ENCODE assay signal across 18 cellular contexts in genomic region chr2:85112906-85113625, GRCh38. TPM values are rescaled to one million over a fixed set of nuclear protein-coding genes. Genes with fewer than 3 reads are reported as not detected.
DNase-seq lines count a peak whose midpoint lies in the region; ATAC-seq and TF ChIP-seq lines count a peak whose summit lies in the region.
"Had no signal": no experiment of that assay in that cellular context is flagged by ENCODE, and none has a peak within 500 bp of the region (broad histone marks: within the 10 kb centered on the region; RNA-seq: fewer than 3 reads in every experiment).

No MANE protein-coding gene starts in this region.

- ATAC-seq in HG02981 (IDR thresholded peaks at IDR 0.05; ENCODE audit: unreplicated experiment) (no peak), esophagus mucosa (no peak), HG02623 (IDR thresholded peaks at IDR 0.05; ENCODE audit: unreplicated experiment) (no peak)
- ATAC-seq: HepG2, Right ventricle myocardium inferior had no signal

- DNase-seq in AG10803 (ENCODE audit: low read depth) (peak; percentile 29), HT1080 (ENCODE audit: low read depth) (peak; percentile 55), SK-MEL-5 (ENCODE audit: low read depth, low spot score) (peak; percentile 22), kidney glomerular epithelial cell (lab: John Stamatoyannopoulos, UW) (peak; percentile 3), AG08396 (ENCODE audit: low spot score) (no peak)
- DNase-seq: CD4-positive, alpha-beta T cell; DMS79 treated with DMSO at 0.1 percent for 48 hours; GOT3; Kasumi-1; NCI-H1048; NCI-H345; NCI-H69; SK-N-SH had no signal

- no peak overlapping the region for H3K4me3 ChIP-seq in AG10803 (ENCODE audit: low read length)

- TF ChIP-seq CTCF in AG10803 (conservative IDR thresholded peaks at IDR 0.05; ENCODE audit: low read length) = no peak

- in situ Hi-C loops in SK-MEL-5 (cut with HindIII; ENCODE audit: low pct_unique_long_range_greater_than_20kb, low sequenced_read_pairs) = no loop called here

RNA-seq across cellular contexts. Expression of gene TCF7L1, which starts 20.1 kb away (rescaled TPM):
- 0.10 and 0.16 TPM in 2 replicates for total RNA-seq in HT1080 (2014; rRNA removed; shearing (Covaris generic))
- 0.48 and 0.52 TPM in 2 replicates for polyA plus RNA-seq in HT1080 (2015; cell fraction: cytosol; rRNA removed)
- 0.14 and 0.34 TPM in 2 replicates for polyA plus RNA-seq in HT1080 (2015; cell fraction: nucleus; rRNA removed)
- total RNA-seq in SK-MEL-5 (2014; rRNA removed; shearing (Covaris generic)) = 0.71 and 1.1 TPM in 2 replicates
- polyA plus RNA-seq in SK-MEL-5 (2015; cell fraction: cytosol; rRNA removed) = 5.0 and 5.9 TPM in 2 replicates
- 2.9 and 6.0 TPM in 2 replicates for polyA plus RNA-seq in SK-MEL-5 (2015; cell fraction: nucleus; rRNA removed)
- 4.5 TPM for total RNA-seq in esophagus mucosa
- total RNA-seq: CD4-positive, alpha-beta T cell had no signal
